In the genomic region with DNA sequence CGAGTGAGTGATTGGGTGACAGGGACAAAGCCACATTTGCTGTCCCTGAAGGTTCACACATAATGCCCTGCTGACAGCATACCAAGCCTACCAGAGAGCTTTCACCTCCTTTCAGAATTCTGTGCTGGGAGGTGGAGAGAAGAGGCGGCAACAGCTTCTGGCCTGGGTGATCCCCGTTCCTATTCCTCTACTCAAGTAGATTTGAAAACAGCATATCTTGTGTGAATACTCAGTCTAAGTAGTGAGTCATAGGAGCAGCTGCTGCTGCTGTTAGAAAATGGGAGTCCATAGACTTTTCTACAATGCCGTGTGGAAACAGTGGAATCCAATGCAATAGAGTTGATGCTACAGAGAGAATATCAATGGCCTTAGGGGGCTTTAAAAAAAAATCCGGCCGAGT, we compare ENCODE assay signal across 14 cellular contexts. TPM values are rescaled to one million over a fixed set of nuclear protein-coding genes. Genes with fewer than 3 reads are reported as not detected.
DNase-seq lines count a peak whose midpoint lies in the region; ATAC-seq, FAIRE-seq and TF ChIP-seq lines count a peak whose summit lies in the region.
"Had no signal": no experiment of that assay in that cellular context is flagged by ENCODE, and none has a peak within 500 bp of the region (broad histone marks: within the 10 kb centered on the region; RNA-seq: fewer than 3 reads in every experiment).

No MANE protein-coding gene starts in this region.

- CTCF ChIA-PET in activated CD4-positive, alpha-beta memory T cell treated with anti-CD3 and anti-CD28 coated beads for 36 hours (lab: Charles Lee), result interaction anchor here (0.8 to 1.0 kb wide), 2 partner anchors 9 to 367 kb away, joined by 3 read pairs; no protein-coding TSS in a partner anchor
- CTCF ChIA-PET in CD8-positive, alpha-beta memory T cell (lab: Charles Lee), result no interaction called here
- CTCF ChIA-PET in PC-9 (lab: Charles Lee), result no interaction called here

- no peak overlapping the region for H3K4me2 ChIP-seq in PC-9

- H4K20me1 ChIP-seq in PC-9 (ENCODE audit: insufficient read depth), result no peaks in the 10 kb centered on the region; the same call in 1 of the 2 replicates

- intact Hi-C loops in activated CD4-positive, alpha-beta memory T cell treated with anti-CD3 and anti-CD28 coated beads for 36 hours (cut with micrococcal nuclease), result no loop called here
- intact Hi-C loops in PC-9 (cut with micrococcal nuclease; ENCODE audit: unreplicated experiment), result no loop called here

- no TSS peak for BruUV-seq in PC-9 (replicated peaks; lab: Mats Ljungman, UMichigan)

- no peaks in the 10 kb centered on the region for H3K27me3 Mint-ChIP-seq in activated CD4-positive, alpha-beta memory T cell treated with anti-CD3 and anti-CD28 coated beads for 36 hours
- H3K27me3 Mint-ChIP-seq in CD8-positive, alpha-beta memory T cell, result peaks cover 2 to 25% of the 10 kb centered on the region in 2 donors

- no peaks in the 10 kb centered on the region for H3K36me3 ChIP-seq in CD8-positive, alpha-beta memory T cell (ENCODE audit: insufficient read depth, low read length)
- 0 out of 2 replicates have a peak, but pooled peaks cover 4% of the 10 kb centered on the region for H3K36me3 ChIP-seq in PC-9 (ENCODE audit: low read depth)

- TF ChIP-seq POLR2A in H54 (IDR thresholded peaks at IDR 0.05; ENCODE audit: low read depth, low read length), result no peak

- no peaks in the 10 kb centered on the region for H3K9me2 ChIP-seq in PC-9 (ENCODE audit: insufficient read depth)

- peak; percentile 68 for FAIRE-seq in H54 (lab: Jason Lieb, UNC)
- FAIRE-seq: colon, frontal cortex had no signal

- peaks cover 96% of the 10 kb centered on the region for H3K79me2 ChIP-seq in PC-9 (ENCODE audit: low read depth)

- POLR2A ChIA-PET in activated CD4-positive, alpha-beta memory T cell treated with anti-CD3 and anti-CD28 coated beads for 36 hours (lab: Charles Lee), result no interaction called here
- POLR2A ChIA-PET in CD8-positive, alpha-beta memory T cell (lab: Charles Lee), result no interaction called here
- POLR2A ChIA-PET in PC-9 (lab: Charles Lee; ENCODE audit: unreplicated experiment), result no interaction called here

- peaks cover 9% of the 10 kb centered on the region; the same call in 1 of the 2 replicates for H3F3A ChIP-seq in PC-9 (ENCODE audit: insufficient read depth, low read depth)

- H3K4me1 ChIP-seq in foreskin keratinocyte (no peaks in the 10 kb centered on the region), PC-9 (replicated peaks; ENCODE audit: insufficient read depth) (no peaks in the 10 kb centered on the region)
- no peaks in the 10 kb centered on the region for H3K4me1 ChIP-seq in CD8-positive, alpha-beta memory T cell (ENCODE audit: insufficient read depth, low read length)

- no peaks in the 10 kb centered on the region for H3K9me3 ChIP-seq in CD8-positive, alpha-beta memory T cell (ENCODE audit: low read length)
- H3K9me3 ChIP-seq in PC-9 (ENCODE audit: insufficient read depth, low read depth), result no peaks in the 10 kb centered on the region

- peak; percentile 58; the same call in 2 of the 3 replicates for ATAC-seq in SK-N-SH treated with all-trans-retinoic acid at 6 μM for 48 hours
- peak; percentile 71 for ATAC-seq in foreskin keratinocyte

- H3K4me3 Mint-ChIP-seq in activated CD4-positive, alpha-beta memory T cell treated with anti-CD3 and anti-CD28 coated beads for 36 hours, result no peak overlapping the region
- no peak overlapping the region for H3K4me3 Mint-ChIP-seq in CD8-positive, alpha-beta memory T cell

- H3K27ac ChIP-seq in foreskin keratinocyte (no peak overlapping the region), PC-9 (no peak overlapping the region)
- no peak overlapping the region for H3K27ac ChIP-seq in CD8-positive, alpha-beta memory T cell (ENCODE audit: low read depth, low read length)

- H3K36me3 Mint-ChIP-seq in activated CD4-positive, alpha-beta memory T cell treated with anti-CD3 and anti-CD28 coated beads for 36 hours, result no peaks in the 10 kb centered on the region
- no peaks in the 10 kb centered on the region for H3K36me3 Mint-ChIP-seq in CD8-positive, alpha-beta memory T cell

- H3K27ac Mint-ChIP-seq in activated CD4-positive, alpha-beta memory T cell treated with anti-CD3 and anti-CD28 coated beads for 36 hours, result no peak overlapping the region
- no peak overlapping the region for H3K27ac Mint-ChIP-seq in CD8-positive, alpha-beta memory T cell

- no peak overlapping the region for H2AFZ ChIP-seq in PC-9

- no peaks in the 10 kb centered on the region for H3K9me3 Mint-ChIP-seq in activated CD4-positive, alpha-beta memory T cell treated with anti-CD3 and anti-CD28 coated beads for 36 hours
- no peaks in the 10 kb centered on the region for H3K9me3 Mint-ChIP-seq in CD8-positive, alpha-beta memory T cell

- no peak overlapping the region for H3K4me3 ChIP-seq in CD8-positive, alpha-beta memory T cell (ENCODE audit: low read length)
- no peak overlapping the region for H3K4me3 ChIP-seq in PC-9

- H3K4me1 Mint-ChIP-seq in activated CD4-positive, alpha-beta memory T cell treated with anti-CD3 and anti-CD28 coated beads for 36 hours (ENCODE audit: low read depth), result no peaks in the 10 kb centered on the region
- no peaks in the 10 kb centered on the region for H3K4me1 Mint-ChIP-seq in CD8-positive, alpha-beta memory T cell

- no peak for TF ChIP-seq CTCF in foreskin keratinocyte (conservative IDR thresholded peaks at IDR 0.05)
- TF ChIP-seq CTCF in PC-9 (conservative IDR thresholded peaks at IDR 0.05), result no peak

- no peaks in the 10 kb centered on the region for H3K27me3 ChIP-seq in foreskin keratinocyte
- no peaks in the 10 kb centered on the region for H3K27me3 ChIP-seq in CD8-positive, alpha-beta memory T cell (ENCODE audit: insufficient read depth, low read length, poor library complexity, severe bottlenecking)
- no peaks in the 10 kb centered on the region for H3K27me3 ChIP-seq in PC-9 (ENCODE audit: insufficient read depth, low read depth)

- DNase-seq in H54 (ENCODE audit: insufficient read length, low spot score) (peak; percentile 27), foreskin keratinocyte (peak in 1 of 2 donors; percentile 42), renal cortical epithelial cell (ENCODE audit: low read depth) (peak; percentile 61), PC-9 (no peak)
- DNase-seq in activated CD4-positive, alpha-beta memory T cell treated with anti-CD3 and anti-CD28 coated beads for 36 hours, result no peak
- no peak for DNase-seq in CD8-positive, alpha-beta memory T cell
- DNase-seq: activated CD4-positive, alpha-beta T cell treated with anti-CD3 and anti-CD28 coated beads, Interleukin-2, amount 50 U/mL, for 1 hour; activated effector memory CD4-positive, alpha-beta T cell treated with Interleukin-2 at 50 U/mL for 16 hours; MM.1S; NCI-H524 treated with DMSO at 0.1 percent for 48 hours; stimulated activated CD4-positive, alpha-beta T cell treated with anti-CD3 and anti-CD28 coated beads, Interleukin-4, amount 100 ng/mL, for 4 hours had no signal

TF ChIP-seq in SK-N-SH treated with all-trans-retinoic acid at 6 μM for 48 hours, 23 proteins besides CTCF, POLR2A, EP300 and RAD21 (continues in another document):
- TF ChIP-seq BACH2 (CRISPR knock-in tag; IDR thresholded peaks at IDR 0.05; ENCODE audit: borderline replicate concordance) (no peak), ISL1 (CRISPR knock-in tag; IDR thresholded peaks at IDR 0.05) (no peak), ZNF70 (CRISPR knock-in tag; IDR thresholded peaks at IDR 0.05) (no peak), ZNF8 (CRISPR knock-in tag; IDR thresholded peaks at IDR 0.05) (no peak), OSR1 (CRISPR knock-in tag; IDR thresholded peaks at IDR 0.05) (no peak)
- TF ChIP-seq, protein P1, sequence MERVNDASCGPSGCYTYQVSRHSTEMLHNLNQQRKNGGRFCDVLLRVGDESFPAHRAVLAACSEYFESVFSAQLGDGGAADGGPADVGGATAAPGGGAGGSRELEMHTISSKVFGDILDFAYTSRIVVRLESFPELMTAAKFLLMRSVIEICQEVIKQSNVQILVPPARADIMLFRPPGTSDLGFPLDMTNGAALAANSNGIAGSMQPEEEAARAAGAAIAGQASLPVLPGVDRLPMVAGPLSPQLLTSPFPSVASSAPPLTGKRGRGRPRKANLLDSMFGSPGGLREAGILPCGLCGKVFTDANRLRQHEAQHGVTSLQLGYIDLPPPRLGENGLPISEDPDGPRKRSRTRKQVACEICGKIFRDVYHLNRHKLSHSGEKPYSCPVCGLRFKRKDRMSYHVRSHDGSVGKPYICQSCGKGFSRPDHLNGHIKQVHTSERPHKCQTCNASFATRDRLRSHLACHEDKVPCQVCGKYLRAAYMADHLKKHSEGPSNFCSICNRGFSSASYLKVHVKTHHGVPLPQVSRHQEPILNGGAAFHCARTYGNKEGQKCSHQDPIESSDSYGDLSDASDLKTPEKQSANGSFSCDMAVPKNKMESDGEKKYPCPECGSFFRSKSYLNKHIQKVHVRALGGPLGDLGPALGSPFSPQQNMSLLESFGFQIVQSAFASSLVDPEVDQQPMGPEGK (CRISPR knock-in tag; IDR thresholded peaks at IDR 0.05; ENCODE audit: borderline replicate concordance), result no peak
- TF ChIP-seq, protein P2, sequence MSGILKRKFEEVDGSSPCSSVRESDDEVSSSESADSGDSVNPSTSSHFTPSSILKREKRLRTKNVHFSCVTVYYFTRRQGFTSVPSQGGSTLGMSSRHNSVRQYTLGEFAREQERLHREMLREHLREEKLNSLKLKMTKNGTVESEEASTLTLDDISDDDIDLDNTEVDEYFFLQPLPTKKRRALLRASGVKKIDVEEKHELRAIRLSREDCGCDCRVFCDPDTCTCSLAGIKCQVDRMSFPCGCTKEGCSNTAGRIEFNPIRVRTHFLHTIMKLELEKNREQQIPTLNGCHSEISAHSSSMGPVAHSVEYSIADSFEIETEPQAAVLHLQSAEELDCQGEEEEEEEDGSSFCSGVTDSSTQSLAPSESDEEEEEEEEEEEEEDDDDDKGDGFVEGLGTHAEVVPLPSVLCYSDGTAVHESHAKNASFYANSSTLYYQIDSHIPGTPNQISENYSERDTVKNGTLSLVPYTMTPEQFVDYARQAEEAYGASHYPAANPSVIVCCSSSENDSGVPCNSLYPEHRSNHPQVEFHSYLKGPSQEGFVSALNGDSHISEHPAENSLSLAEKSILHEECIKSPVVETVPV (CRISPR knock-in tag; IDR thresholded peaks at IDR 0.05), result no peak

RNA-seq across cellular contexts. Expression of a gene that starts 44.7 kb away (rescaled TPM):
- total RNA-seq in foreskin keratinocyte (14.7 and 14.8 TPM in 2 replicates), renal cortical epithelial cell (4.7 and 76.8 TPM in 2 replicates), PC-9 (2021) (18.0 and 24.5 TPM in 2 replicates)
- 2.0 and 2.1 TPM in 2 replicates for polyA plus RNA-seq in foreskin keratinocyte
- total RNA-seq in activated CD4-positive, alpha-beta memory T cell treated with anti-CD3 and anti-CD28 coated beads for 36 hours, result under 1 TPM; 0.10 to 0.12 TPM
- under 1 TPM; 0.61 to 0.64 TPM for total RNA-seq in CD8-positive, alpha-beta memory T cell
- polyA plus RNA-seq in CD8-positive, alpha-beta memory T cell, result 0.09 TPM

Comparison
In these comparisons a context has a peak if more than half of its experiments do, and no peak if none do; other contexts are left out.
1. DNase-seq: peak in H54 (single experiment) and renal cortical epithelial cell (single experiment); none in activated CD4-positive, alpha-beta memory T cell treated with anti-CD3 and anti-CD28 coated beads for 36 hours (single experiment), CD8-positive, alpha-beta memory T cell (0 of 5) and PC-9 (0 of 2).